6 cellular contexts compared by ENCODE assay signal in the genomic region with DNA sequence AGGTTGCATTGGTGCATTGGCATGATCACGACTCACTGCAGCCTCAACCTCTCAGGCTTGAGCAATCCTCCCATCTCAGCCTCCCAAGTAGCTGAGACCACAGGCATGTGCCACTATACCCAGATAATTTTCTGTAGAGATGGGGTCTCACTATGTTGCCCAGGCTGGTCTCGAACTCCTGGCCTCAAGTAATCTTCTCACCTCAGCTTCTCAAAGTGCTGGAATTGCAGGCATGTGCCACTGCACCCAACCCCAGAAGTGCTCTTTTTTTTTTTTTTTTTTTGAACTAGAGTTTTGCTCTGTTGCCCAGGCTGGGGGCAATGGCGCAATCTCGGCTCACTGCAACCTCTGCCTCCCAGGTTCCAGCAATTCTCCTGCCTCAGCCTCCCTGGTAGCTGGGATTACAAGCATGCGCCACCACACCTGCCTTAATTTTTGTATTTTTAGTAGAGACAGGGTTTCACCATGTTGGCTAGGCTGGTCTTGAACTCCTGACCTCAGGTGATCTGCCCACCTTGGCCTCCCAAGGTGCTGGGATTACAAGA. TPM values are rescaled to one million over a fixed set of nuclear protein-coding genes. Genes with fewer than 3 reads are reported as not detected.
"Had no signal": no experiment of that assay in that cellular context is flagged by ENCODE, and none has a peak within 500 bp of the region (broad histone marks: within the 10 kb centered on the region; RNA-seq: fewer than 3 reads in every experiment).

No MANE protein-coding gene starts in this region.

RNA-seq across cellular contexts. Expression of a gene that starts 8.7 kb away (rescaled TPM):
- total RNA-seq: GM23338, H1, H9, HepG2, HFFc6, HT1080 had no signal

RNA-seq across cellular contexts. Expression of a gene that starts 22.6 kb away (rescaled TPM):
- total RNA-seq: HepG2, HT1080 had no signal
